In the genomic region with DNA sequence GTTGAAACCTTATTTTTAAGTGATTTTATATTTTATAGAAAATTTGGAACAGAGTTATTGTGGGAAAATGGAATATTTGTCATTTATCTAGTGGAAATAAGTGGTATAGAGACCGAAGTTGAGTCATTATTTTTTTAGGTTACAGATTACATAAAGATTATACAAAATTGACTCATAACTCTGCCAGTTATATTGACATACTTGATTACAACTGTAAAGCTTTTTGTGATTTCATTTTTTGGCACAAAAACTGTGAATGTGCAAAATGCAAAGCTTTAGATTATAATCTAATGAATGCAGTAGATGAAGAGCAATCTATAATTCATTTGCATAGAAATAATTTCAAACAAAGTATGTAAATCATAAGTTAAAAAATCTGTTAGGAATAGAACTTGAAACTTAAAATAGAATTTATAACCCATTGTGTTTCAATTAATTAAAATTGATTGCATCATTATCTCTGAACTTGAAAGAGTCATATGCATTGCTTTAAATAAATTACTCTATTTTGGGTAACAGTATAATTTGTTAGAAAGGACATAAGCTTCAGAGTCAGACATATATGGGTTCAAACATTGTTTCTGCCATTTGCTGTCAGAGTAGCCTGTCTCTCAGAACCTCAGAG, we compare ENCODE assay signal across 12 cellular contexts.
A peak's percentile ranks its signal among the peaks of the same experiment; 100 is the strongest.
DNase-seq lines count a peak whose midpoint lies in the region; ATAC-seq, FAIRE-seq and TF ChIP-seq lines count a peak whose summit lies in the region.
"Had no signal": no experiment of that assay in that cellular context is flagged by ENCODE, and none has a peak within 500 bp of the region (broad histone marks: within the 10 kb centered on the region; RNA-seq: fewer than 3 reads in every experiment).

No MANE protein-coding gene starts in this region.

- CTCF ChIA-PET in IMR-90 (lab: Yijun Ruan, JAX), result no interaction called here

- H3K18ac ChIP-seq in IMR-90 (ENCODE audit: low read depth, low read length), result no peak overlapping the region

- no peak overlapping the region for H2BK20ac ChIP-seq in IMR-90 (ENCODE audit: low read depth, low read length)

- H3K79me1 ChIP-seq in IMR-90 (ENCODE audit: low read depth in 1 of 2, low read length in 2 of 2), result peaks cover 0 to 9% of the 10 kb centered on the region in 2 experiments; a peak in 2 of 4 replicates

- intact Hi-C loops in IMR-90 (cut with micrococcal nuclease), result no loop called here

- H3K14ac ChIP-seq in IMR-90 (replicated peaks; ENCODE audit: low read depth, low read length), result no peak overlapping the region

- H4K8ac ChIP-seq in IMR-90 (ENCODE audit: low read depth in 2 of 2, low read length in 2 of 2), result no peak overlapping the region

- no peak for ATAC-seq in IMR-90 (ENCODE audit: low read depth)
- no peak for ATAC-seq in HG03571 (IDR thresholded peaks at IDR 0.05; ENCODE audit: unreplicated experiment)
- no peak for ATAC-seq in upper lobe of left lung (ENCODE audit: low FRiP score in 2 of 2)
- ATAC-seq: HCT116 had no signal

- H3K9me3 ChIP-seq in IMR-90 (ENCODE audit: control insufficient read depth, insufficient read depth, low read length) (peaks cover 3% of the 10 kb centered on the region; the same call in 1 of the 2 replicates), SK-N-MC (ENCODE audit: low read depth, low read length) (no peaks in the 10 kb centered on the region), upper lobe of left lung (peaks cover 0 to 4% (median 0%) of the 10 kb centered on the region in 4 donors), smooth muscle cell (replicated peaks; ENCODE audit: low read depth) (no peaks in the 10 kb centered on the region)

- H4K5ac ChIP-seq in IMR-90 (ENCODE audit: low read depth, low read length), result no peak overlapping the region

- dilution Hi-C loops in IMR-90 (cut with HindIII; ENCODE audit: low sequenced_read_pairs, unreplicated experiment), result no loop called here

- peak; percentile 49 for FAIRE-seq in frontal cortex (lab: Jason Lieb, UNC)

- H2AFZ ChIP-seq in IMR-90 (replicated peaks; ENCODE audit: low read length, poor library complexity), result no peak overlapping the region
- H2AFZ ChIP-seq in smooth muscle cell (ENCODE audit: low read depth), result no peak overlapping the region

- no peak for TF ChIP-seq EP300 in upper lobe of left lung (IDR thresholded peaks at IDR 0.05)

- H3K4ac ChIP-seq in IMR-90 (ENCODE audit: low read depth, low read length), result no peak overlapping the region

- no peak for TF ChIP-seq POLR2A in IMR-90 (IDR thresholded peaks at IDR 0.05; ENCODE audit: low read depth, low read length)
- TF ChIP-seq POLR2A in upper lobe of left lung (IDR thresholded peaks at IDR 0.05), result no peak

- no peak overlapping the region for H3K4me3 ChIP-seq in IMR-90 (ENCODE audit: insufficient read depth, low read depth, low read length)
- H3K4me3 ChIP-seq in SK-N-MC, result no peak overlapping the region
- H3K4me3 ChIP-seq in upper lobe of left lung, result no peak overlapping the region
- H3K4me3 ChIP-seq in smooth muscle cell, result no peak overlapping the region
- H3K4me3 ChIP-seq: BLaER1 treated with 17β-estradiol and CSF1 and Interleukin-3, amounts not matched to agents 10 nM and 100 nM had no signal

- no peak overlapping the region for H3K23ac ChIP-seq in IMR-90 (ENCODE audit: low read depth, low read length)

- POLR2A ChIA-PET in IMR-90 (lab: Charles Lee; ENCODE audit: unreplicated experiment), result no interaction called here

- BruUV-seq in IMR-90 (replicated peaks; lab: Mats Ljungman, UMichigan), result no TSS peak

- no peak for TF ChIP-seq RAD21 in IMR-90 (IDR thresholded peaks at IDR 0.05; ENCODE audit: low read length)

- H3K4me1 ChIP-seq in IMR-90 (ENCODE audit: control insufficient read depth, insufficient read depth, low read length), result no peaks in the 10 kb centered on the region
- no peaks in the 10 kb centered on the region for H3K4me1 ChIP-seq in upper lobe of left lung
- H3K4me1 ChIP-seq in smooth muscle cell (ENCODE audit: low read depth), result no peaks in the 10 kb centered on the region
- H3K4me1 ChIP-seq: BLaER1 treated with 17β-estradiol and CSF1 and Interleukin-3, amounts not matched to agents 10 nM and 100 nM had no signal

- H2AK5ac ChIP-seq in IMR-90 (ENCODE audit: low read depth, low read length), result no peak overlapping the region

- in situ Hi-C loops in IMR-90 (cut with MboI; ENCODE audit: low sequenced_read_pairs), result no loop called here

- no peak overlapping the region for H3K9ac ChIP-seq in IMR-90 (ENCODE audit: low read depth, low read length)
- no peak overlapping the region for H3K9ac ChIP-seq in SK-N-MC (ENCODE audit: insufficient read length)
- H3K9ac ChIP-seq in smooth muscle cell (ENCODE audit: low read depth), result no peak overlapping the region
- H3K9ac ChIP-seq: BLaER1 treated with 17β-estradiol and CSF1 and Interleukin-3, amounts not matched to agents 10 nM and 100 nM had no signal

- no peak overlapping the region for H3K4me2 ChIP-seq in IMR-90 (ENCODE audit: low read depth, low read length)
- no peak overlapping the region for H3K4me2 ChIP-seq in smooth muscle cell
- H3K4me2 ChIP-seq: BLaER1 treated with 17β-estradiol and CSF1 and Interleukin-3, amounts not matched to agents 10 nM and 100 nM had no signal

- no peaks in the 10 kb centered on the region for H3F3A ChIP-seq in smooth muscle cell (ENCODE audit: low read depth)

- WGBS in IMR-90 (ENCODE audit: extremely low coverage in 2 of 2, insufficient read length in 1 of 2), 2 experiments, result no CpG with 5 or more reads among the region's 1 CpG
- WGBS in upper lobe of left lung, 2 donors, result 88 to 94% methylated on average over 1 of the region's 1 CpG
- WGBS in smooth muscle cell (ENCODE audit: low lambda C conversion rate), result 90% methylated on average over 1 of the region's 1 CpG

- no peaks in the 10 kb centered on the region; the same call in 1 of the 2 replicates for H4K20me1 ChIP-seq in IMR-90 (ENCODE audit: insufficient read depth, low read length)
- H4K20me1 ChIP-seq in smooth muscle cell (ENCODE audit: low read depth), result peaks cover 4% of the 10 kb centered on the region

- H2BK120ac ChIP-seq in IMR-90 (ENCODE audit: low read depth, low read length), result no peak overlapping the region

- H4K91ac ChIP-seq in IMR-90 (ENCODE audit: insufficient read depth, low read depth, low read length), result no peak overlapping the region

- TF ChIP-seq CTCF in IMR-90 (conservative IDR thresholded peaks at IDR 0.05; ENCODE audit: low read depth, low read length) (no peak), upper lobe of left lung (IDR thresholded peaks at IDR 0.05) (no peak), smooth muscle cell (IDR thresholded peaks at IDR 0.05; ENCODE audit: borderline replicate concordance, insufficient read depth, poor library complexity, severe bottlenecking) (no peak)

- no peak overlapping the region for H2AK9ac ChIP-seq in IMR-90 (replicated peaks; ENCODE audit: low read depth, low read length, poor library complexity)

- H3K27me3 ChIP-seq in IMR-90 (ENCODE audit: control insufficient read depth, insufficient read depth, low read length) (no peaks in the 10 kb centered on the region), upper lobe of left lung (no peaks in the 10 kb centered on the region), smooth muscle cell (ENCODE audit: low read depth) (no peaks in the 10 kb centered on the region)
- H3K27me3 ChIP-seq: BLaER1 treated with 17β-estradiol and CSF1 and Interleukin-3, amounts not matched to agents 10 nM and 100 nM had no signal

- H2BK5ac ChIP-seq in IMR-90 (ENCODE audit: low read depth, low read length, poor library complexity, severe bottlenecking), result no peak overlapping the region

- peak; percentile 29 for DNase-seq in NCI-H446 treated with DMSO at 0.1 percent for 48 hours (lab: John Stamatoyannopoulos, UW)
- DNase-seq in NCI-H446 (lab: John Stamatoyannopoulos, UW), result no peak
- no peak for DNase-seq in IMR-90
- DNase-seq in SK-N-MC (ENCODE audit: low read depth, low spot score), result no peak
- DNase-seq in frontal cortex (ENCODE audit: low spot score in 2 of 2), result no peak
- DNase-seq in upper lobe of left lung, result no peak
- no peak for DNase-seq in smooth muscle cell (lab: John Stamatoyannopoulos, UW; ENCODE audit: unreplicated experiment)
- DNase-seq: CD4-positive, CD25-positive, alpha-beta regulatory T cell had no signal

- no peaks in the 10 kb centered on the region for H3K9me1 ChIP-seq in IMR-90 (ENCODE audit: insufficient read depth, low read length)

- H3K56ac ChIP-seq in IMR-90 (ENCODE audit: extremely low read depth, insufficient read depth, low read length), result no peak overlapping the region

- H3K36me3 ChIP-seq in IMR-90 (ENCODE audit: control insufficient read depth, insufficient read depth, low read length), result peaks cover 3% of the 10 kb centered on the region; the same call in 1 of the 2 replicates
- no peaks in the 10 kb centered on the region for H3K36me3 ChIP-seq in SK-N-MC (ENCODE audit: insufficient read depth, low read length)
- peaks cover 0 to 7% (median 0%) of the 10 kb centered on the region in 4 donors for H3K36me3 ChIP-seq in upper lobe of left lung
- H3K36me3 ChIP-seq in smooth muscle cell (ENCODE audit: low read depth), result peaks cover 5% of the 10 kb centered on the region

- H2BK15ac ChIP-seq in IMR-90 (ENCODE audit: low read depth, low read length), result no peak overlapping the region

- peaks cover 3% of the 10 kb centered on the region for H3K79me2 ChIP-seq in smooth muscle cell (ENCODE audit: low read depth)

- no peak overlapping the region for H3K27ac ChIP-seq in IMR-90 (ENCODE audit: insufficient read depth, low read length)
- 0 out of 2 replicates have a peak overlapping the region, but pooled peaks have one; percentile 7 for H3K27ac ChIP-seq in SK-N-MC
- H3K27ac ChIP-seq in upper lobe of left lung, result no peak overlapping the region
- H3K27ac ChIP-seq in smooth muscle cell (ENCODE audit: low read depth), result no peak overlapping the region
- H3K27ac ChIP-seq: 22Rv1; BLaER1 treated with 17β-estradiol and CSF1 and Interleukin-3, amounts not matched to agents 10 nM and 100 nM had no signal

TF ChIP-seq in IMR-90, 13 proteins besides CTCF, POLR2A, EP300 and RAD21:
- TF ChIP-seq CEBPB (IDR thresholded peaks at IDR 0.05; ENCODE audit: low read depth, low read length) (peak; percentile 25; the same call in 1 of the 2 replicates), RFX5 (IDR thresholded peaks at IDR 0.05; ENCODE audit: low read depth, low read length) (no peak)
TF ChIP-seq in IMR-90: peak in this region for 1.
